Comparison of ENCODE assay signal across 30 cellular contexts in the genomic region with DNA sequence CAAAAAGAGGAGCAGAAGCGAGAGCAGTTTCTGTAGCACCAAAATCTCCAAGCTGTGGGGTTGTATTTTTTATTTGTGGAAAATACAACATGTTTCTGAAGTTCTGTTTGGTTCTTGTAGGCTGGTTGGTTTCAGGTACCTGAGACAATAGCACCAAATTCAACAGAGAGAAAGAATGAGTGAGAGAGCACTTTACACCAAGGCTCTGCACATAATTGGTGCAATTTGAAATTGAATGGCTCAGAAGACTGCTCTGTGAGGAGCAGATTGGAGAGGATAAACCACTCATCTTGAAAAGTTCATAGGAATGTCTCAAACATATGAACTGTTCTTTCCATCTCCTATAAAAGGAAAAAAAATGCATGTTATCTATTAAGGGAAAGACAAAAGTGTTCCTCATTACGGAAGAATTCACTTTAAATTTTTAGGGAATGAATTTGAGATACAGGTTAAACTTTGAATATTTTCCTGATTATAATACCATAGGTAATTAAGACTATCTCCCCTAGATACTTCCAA.
"Had no signal": no experiment of that assay in that cellular context is flagged by ENCODE, and none has a peak within 500 bp of the region (broad histone marks: within the 10 kb centered on the region; RNA-seq: fewer than 3 reads in every experiment).

No MANE protein-coding gene starts in this region.

- H3K9me3 ChIP-seq: breast epithelium, esophagus squamous epithelium, pancreas, psoas muscle, sigmoid colon, tibial artery, upper lobe of right lung had no signal

- FAIRE-seq: keratinocyte, pancreas, small intestine had no signal

- H3K27ac ChIP-seq: breast epithelium, epithelial cell of prostate, esophagus squamous epithelium, pancreas, psoas muscle, sigmoid colon, tibial artery, upper lobe of right lung had no signal

- H3K36me3 ChIP-seq: breast epithelium had no signal

- H3K27me3 ChIP-seq: breast epithelium, esophagus squamous epithelium, pancreas, sigmoid colon, tibial artery, upper lobe of right lung had no signal

- ATAC-seq: left cardiac atrium; left ventricle myocardium superior; pancreas; psoas muscle; stimulated activated memory B cell treated with anti-CD40 and anti-IgM and Interleukin-4, amounts not matched to agents 10 μg/mL and 1 μg/mL and 100 μg/mL, for 72 hours; stimulated activated naive CD8-positive, alpha-beta T cell treated with anti-CD3 and anti-CD28 coated beads, Interleukin-15, amount 100 ng/mL, for 72 hours; T-helper 17 cell; upper lobe of right lung had no signal

- DNase-seq: activated CD4-positive, alpha-beta memory T cell treated with anti-CD3 and anti-CD28 coated beads, Interleukin-2, amount 10 ng/mL, durations not matched to agents 7 days and 5 days; activated CD4-positive, alpha-beta T cell treated with anti-CD3 and anti-CD28 coated beads for 1 hour; activated CD4-positive, alpha-beta T cell treated with anti-CD3 and anti-CD28 coated beads, Interleukin-2, amount 10 ng/mL, durations not matched to agents 7 days and 5 days; activated CD8-positive, alpha-beta memory T cell treated with anti-CD3 and anti-CD28 coated beads, Interleukin-2, amount 50 U/mL, for 48 hours; activated gamma-delta T cell treated with Interleukin-2 at 50 U/mL for 16 hours; activated naive CD4-positive, alpha-beta T cell treated with anti-CD3 and anti-CD28 coated beads, Interleukin-2, amount 50 U/mL, for 16 hours; activated T-cell treated with anti-CD3 and anti-CD28 coated beads, Interleukin-2, amount 50 U/mL, for 24 hours; amniotic stem cell; esophagus squamous epithelium; foreskin melanocyte; left cardiac atrium; left ventricle myocardium superior; mammary epithelial cell; naive B cell; nephron progenitor cell; nucleus accumbens; pancreas; psoas muscle; sigmoid colon; small intestine; stimulated activated CD4-positive, alpha-beta T cell treated with anti-CD3 and anti-CD28 coated beads, Interleukin-4, amount 100 ng/mL, for 4 hours; stimulated activated CD8-positive, alpha-beta memory T cell treated with anti-CD3 and anti-CD28 coated beads, Interleukin-4, amount 100 ng/mL, for 48 hours; stimulated activated naive CD8-positive, alpha-beta T cell treated with anti-CD3 and anti-CD28 coated beads, Interleukin-15, amount 100 ng/mL, for 72 hours; T-helper 17 cell; tibial artery; upper lobe of right lung had no signal

- H3K4me1 ChIP-seq: breast epithelium, pancreas, tibial artery had no signal

- H3K4me3 ChIP-seq: breast epithelium, esophagus squamous epithelium, pancreas, psoas muscle, sigmoid colon, tibial artery, upper lobe of right lung had no signal
